In genomic region chr1:211382182-211382713, GRCh38 we compare ENCODE assay signal across 1 cellular context.
TF ChIP-seq lines count a peak whose summit lies in the region.

No MANE protein-coding gene starts in this region.

TF ChIP-seq in IMR-90, 13 proteins besides CTCF, POLR2A, EP300 and RAD21 (continued from another document):
- no peak for TF ChIP-seq RFX5 (IDR thresholded peaks at IDR 0.05; ENCODE audit: low read depth, low read length)
- no peak for TF ChIP-seq MAFK (IDR thresholded peaks at IDR 0.05; ENCODE audit: low read depth, low read length)
- no peak for TF ChIP-seq RCOR1 (IDR thresholded peaks at IDR 0.05; ENCODE audit: insufficient replicate concordance, low read length)
TF ChIP-seq in IMR-90: peak in this region for 0.
